ENCODE assay signal across 1 cellular context in the genomic region with DNA sequence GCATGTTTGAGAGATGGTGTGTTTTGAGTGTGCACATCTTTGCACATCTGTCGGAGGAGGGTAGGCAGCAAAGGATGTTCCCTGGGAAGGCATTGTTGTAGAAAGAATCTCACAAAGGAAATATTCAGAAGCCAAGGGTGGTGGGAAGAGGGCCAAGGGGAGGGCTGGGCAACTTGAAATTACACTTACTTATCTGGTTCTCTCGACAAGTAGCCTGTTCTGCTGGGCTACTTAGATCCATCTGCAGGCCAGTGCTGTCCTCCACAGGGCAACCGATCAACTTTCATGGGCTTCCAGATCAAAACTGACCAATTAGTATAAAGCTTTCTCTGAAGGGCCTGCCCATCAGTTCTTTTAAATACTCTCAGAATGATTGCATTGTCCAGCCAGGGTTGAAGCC.
TF ChIP-seq lines count a peak whose summit lies in the region.

No MANE protein-coding gene starts in this region.

TF ChIP-seq in H1, 55 proteins besides CTCF, POLR2A, EP300 and RAD21 (continued from another document):
- TF ChIP-seq, protein P1, sequence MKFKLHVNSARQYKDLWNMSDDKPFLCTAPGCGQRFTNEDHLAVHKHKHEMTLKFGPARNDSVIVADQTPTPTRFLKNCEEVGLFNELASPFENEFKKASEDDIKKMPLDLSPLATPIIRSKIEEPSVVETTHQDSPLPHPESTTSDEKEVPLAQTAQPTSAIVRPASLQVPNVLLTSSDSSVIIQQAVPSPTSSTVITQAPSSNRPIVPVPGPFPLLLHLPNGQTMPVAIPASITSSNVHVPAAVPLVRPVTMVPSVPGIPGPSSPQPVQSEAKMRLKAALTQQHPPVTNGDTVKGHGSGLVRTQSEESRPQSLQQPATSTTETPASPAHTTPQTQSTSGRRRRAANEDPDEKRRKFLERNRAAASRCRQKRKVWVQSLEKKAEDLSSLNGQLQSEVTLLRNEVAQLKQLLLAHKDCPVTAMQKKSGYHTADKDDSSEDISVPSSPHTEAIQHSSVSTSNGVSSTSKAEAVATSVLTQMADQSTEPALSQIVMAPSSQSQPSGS (IDR thresholded peaks at IDR 0.05; ENCODE audit: low read length), result no peak
- TF ChIP-seq SIN3A (conservative IDR thresholded peaks at IDR 0.05 in 1 of 2, IDR thresholded peaks at IDR 0.05 in 1 of 2; ENCODE audit: low read depth in 1 of 2, low read length in 2 of 2) (no peak), JUND (IDR thresholded peaks at IDR 0.05; ENCODE audit: low read length) (no peak), JUN (IDR thresholded peaks at IDR 0.05; ENCODE audit: low read depth, low read length) (no peak), CTBP2 (IDR thresholded peaks at IDR 0.05; ENCODE audit: borderline replicate concordance, insufficient read depth, insufficient read length, low read length) (no peak), EZH2 (IDR thresholded peaks at IDR 0.05; ENCODE audit: low read depth, low read length, severe bottlenecking) (no peak), TBP (IDR thresholded peaks at IDR 0.05; ENCODE audit: low read depth, low read length) (no peak), KDM5A (IDR thresholded peaks at IDR 0.05; ENCODE audit: low read length) (no peak), POU5F1 (IDR thresholded peaks at IDR 0.05; ENCODE audit: low read depth, low read length) (no peak), GTF2F1 (IDR thresholded peaks at IDR 0.05; ENCODE audit: borderline replicate concordance, low read depth, low read length) (no peak), CEBPB (IDR thresholded peaks at IDR 0.05; ENCODE audit: low read depth, low read length) (no peak)
